ENCODE assay signal across 14 cellular contexts in the genomic region with DNA sequence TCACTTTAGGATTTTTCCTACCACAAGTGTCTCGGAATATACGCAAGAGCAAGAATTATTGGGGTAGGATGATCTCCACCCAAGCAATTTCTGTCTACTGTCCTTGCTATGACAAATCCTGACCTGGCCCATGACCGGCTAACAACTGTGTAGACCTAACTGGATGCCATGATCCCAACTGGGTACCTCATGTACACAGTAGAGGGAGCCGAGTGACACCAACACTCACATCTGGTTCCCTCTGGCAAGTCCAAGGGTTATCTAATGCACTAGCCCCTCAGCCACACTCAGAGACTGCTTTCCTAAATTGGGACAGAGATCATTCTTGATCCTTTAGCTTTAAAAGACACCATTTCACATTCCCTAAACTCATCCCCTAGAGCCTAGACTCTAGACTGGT.
"Had no signal": no experiment of that assay in that cellular context is flagged by ENCODE, and none has a peak within 500 bp of the region (broad histone marks: within the 10 kb centered on the region; RNA-seq: fewer than 3 reads in every experiment).

No MANE protein-coding gene starts in this region.

- H3K9me3 ChIP-seq: testis had no signal

- H3K4me3 Mint-ChIP-seq: activated naive CD4-positive, alpha-beta T cell treated with anti-CD3 and anti-CD28 coated beads, Interleukin-2, amount 50 U/mL, for 24 hours; stimulated activated naive CD8-positive, alpha-beta T cell treated with anti-CD3 and anti-CD28 coated beads, Interleukin-15, amount 100 ng/mL, for 72 hours had no signal

- H3K27me3 ChIP-seq: testis had no signal

- H3K9ac ChIP-seq: parathyroid adenoma had no signal

- H3K4me1 Mint-ChIP-seq: activated naive CD4-positive, alpha-beta T cell treated with anti-CD3 and anti-CD28 coated beads, Interleukin-2, amount 50 U/mL, for 24 hours had no signal

- H3K4me3 ChIP-seq: testis had no signal

- H3K27ac Mint-ChIP-seq: activated naive CD4-positive, alpha-beta T cell treated with anti-CD3 and anti-CD28 coated beads, Interleukin-2, amount 50 U/mL, for 24 hours; stimulated activated naive CD8-positive, alpha-beta T cell treated with anti-CD3 and anti-CD28 coated beads, Interleukin-15, amount 100 ng/mL, for 72 hours had no signal

- H3K79me2 ChIP-seq: parathyroid adenoma had no signal

- DNase-seq: activated effector memory CD4-positive, alpha-beta T cell treated with Interleukin-2 at 50 U/mL for 16 hours; activated T-cell treated with anti-CD3 and anti-CD28 coated beads, Interleukin-2, amount 50 U/mL, for 1 hour; dermis blood vessel endothelial cell; erythroblast; hypothalamus; kidney glomerular epithelial cell; retina; stimulated activated CD4-positive, alpha-beta T cell treated with anti-CD3 and anti-CD28 coated beads, Interleukin-15, amount 100 ng/mL, for 24 hours; stimulated activated CD4-positive, alpha-beta T cell treated with anti-CD3 and anti-CD28 coated beads, Interleukin-4, amount 100 ng/mL, for 24 hours; stimulated activated naive CD8-positive, alpha-beta T cell treated with anti-CD3 and anti-CD28 coated beads, Interleukin-15, amount 100 ng/mL, for 72 hours; testis had no signal

- H3K27ac ChIP-seq: parathyroid adenoma, testis had no signal

- H3K4me1 ChIP-seq: parathyroid adenoma had no signal

- H2AFZ ChIP-seq: parathyroid adenoma had no signal

- H3K9me3 Mint-ChIP-seq: activated naive CD4-positive, alpha-beta T cell treated with anti-CD3 and anti-CD28 coated beads, Interleukin-2, amount 50 U/mL, for 24 hours; stimulated activated naive CD8-positive, alpha-beta T cell treated with anti-CD3 and anti-CD28 coated beads, Interleukin-15, amount 100 ng/mL, for 72 hours had no signal

- ATAC-seq: activated CD4-positive, CD25-positive, alpha-beta regulatory T cell treated with anti-CD3 and anti-CD28 coated beads, Interleukin-2, amount 50 U/mL, for 24 hours; stimulated activated naive CD8-positive, alpha-beta T cell treated with anti-CD3 and anti-CD28 coated beads, Interleukin-15, amount 100 ng/mL, for 72 hours had no signal
